8 cellular contexts compared by ENCODE assay signal in the genomic region with DNA sequence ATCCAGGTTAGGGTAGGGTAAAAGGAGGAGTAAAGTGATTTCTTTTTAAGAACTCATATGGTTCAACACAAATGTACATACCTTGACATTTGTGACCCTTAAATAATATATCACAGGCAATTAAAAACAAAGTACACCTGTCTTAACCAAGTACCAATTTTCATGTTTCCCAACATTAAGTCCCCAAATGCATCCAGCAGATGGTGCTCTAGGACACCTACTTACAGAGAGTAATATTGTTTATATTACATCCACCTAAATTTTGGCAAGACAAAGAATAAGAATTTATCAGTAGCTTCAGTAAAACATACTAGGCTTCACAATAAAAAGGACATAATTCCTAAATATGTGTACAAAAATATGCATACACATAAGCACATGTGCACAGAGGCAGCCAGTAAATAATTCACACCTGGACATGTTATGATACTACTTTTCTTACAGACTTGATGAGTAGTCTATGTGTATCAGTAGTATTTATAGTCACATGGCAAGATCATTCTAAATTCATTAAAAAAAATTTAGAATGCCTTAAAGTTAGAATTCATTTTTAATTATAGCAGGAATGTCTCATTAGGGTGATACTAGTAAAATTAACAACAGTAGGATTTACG.
DNase-seq lines count a peak whose midpoint lies in the region; ATAC-seq and TF ChIP-seq lines count a peak whose summit lies in the region.

No MANE protein-coding gene starts in this region.

- DNase-seq in heart right ventricle (peak in 1 of 2 donors; percentile 27), cardiac septum (ENCODE audit: low spot score) (no peak), LoVo (ENCODE audit: low spot score) (peak; percentile 22), fibroblast of the conjunctiva (ENCODE audit: low read depth) (peak; percentile 64), retina (peak; percentile 28)
- DNase-seq in T-helper 2 cell treated with Interferon-gamma antibody and Interleukin-4, amounts not matched to agents 5 μg/mL and 100 μg/mL, for 36 hours (ENCODE audit: low spot score) = no peak

- ATAC-seq in heart right ventricle (peak in 2 of 8 donors; percentile 37 to 49), GM19467 (IDR thresholded peaks at IDR 0.05; ENCODE audit: unreplicated experiment) (no peak)

- H3K27ac ChIP-seq in heart right ventricle (no peak overlapping the region), VCaP (no peak overlapping the region)

- peaks cover 4% of the 10 kb centered on the region for H3K36me3 Mint-ChIP-seq in T-helper 2 cell treated with Interferon-gamma antibody and Interleukin-4, amounts not matched to agents 5 μg/mL and 100 μg/mL, for 36 hours (ENCODE audit: low read depth)

- no peaks in the 10 kb centered on the region for H3K36me3 ChIP-seq in heart right ventricle

- no peak overlapping the region for H3K4me3 ChIP-seq in heart right ventricle

- H3K4me1 Mint-ChIP-seq in T-helper 2 cell treated with Interferon-gamma antibody and Interleukin-4, amounts not matched to agents 5 μg/mL and 100 μg/mL, for 36 hours (ENCODE audit: low read depth) = peaks cover 3% of the 10 kb centered on the region

- no peaks in the 10 kb centered on the region for H3K27me3 ChIP-seq in heart right ventricle

- no peak overlapping the region for H3K27ac Mint-ChIP-seq in T-helper 2 cell treated with Interferon-gamma antibody and Interleukin-4, amounts not matched to agents 5 μg/mL and 100 μg/mL, for 36 hours

- H3K4me3 Mint-ChIP-seq in T-helper 2 cell treated with Interferon-gamma antibody and Interleukin-4, amounts not matched to agents 5 μg/mL and 100 μg/mL, for 36 hours = no peak overlapping the region

- peaks cover 0 to 10% (median 0%) of the 10 kb centered on the region in 9 donors for H3K4me1 ChIP-seq in heart right ventricle

- H3K9me3 Mint-ChIP-seq in T-helper 2 cell treated with Interferon-gamma antibody and Interleukin-4, amounts not matched to agents 5 μg/mL and 100 μg/mL, for 36 hours = no peaks in the 10 kb centered on the region

- TF ChIP-seq CTCF in heart right ventricle (IDR thresholded peaks at IDR 0.05) = peak; percentile 30 to 78 (median 70)
- TF ChIP-seq CTCF in VCaP (conservative IDR thresholded peaks at IDR 0.05) = peak; percentile 82

- intact Hi-C loops in heart right ventricle (cut with DNase I) = loop anchor here (1.0 to 10.0 kb wide), 9 partner anchors 287 to 654 kb away; a partner anchor contains a TSS
- intact Hi-C loops in cardiac septum (cut with DNase I) = loop anchor here (2.0 kb wide), 1 partner anchor 571 kb away; no protein-coding TSS in a partner anchor

- WGBS in heart right ventricle, 2 donors = 98 to 100% methylated on average over 1 of the region's 1 CpG

- no peaks in the 10 kb centered on the region for H3K27me3 Mint-ChIP-seq in T-helper 2 cell treated with Interferon-gamma antibody and Interleukin-4, amounts not matched to agents 5 μg/mL and 100 μg/mL, for 36 hours (ENCODE audit: low read depth)

- H3K9me3 ChIP-seq in heart right ventricle = no peaks in the 10 kb centered on the region

Comparison
In these comparisons a context has a peak if more than half of its experiments do, and no peak if none do; other contexts are left out.
1. DNase-seq: peak in LoVo (single experiment), fibroblast of the conjunctiva (single experiment) and retina (single experiment); none in cardiac septum (single experiment) and T-helper 2 cell treated with Interferon-gamma antibody and Interleukin-4, amounts not matched to agents 5 μg/mL and 100 μg/mL, for 36 hours (single experiment).